1 cellular context compared by ENCODE assay signal in genomic region chr11:6612008-6612815, GRCh38.
TF ChIP-seq lines count a peak whose summit lies in the region.

TAF10 (minus strand) TSS chr11:6612216; CDS start chr11:6612189, 27 bp downstream.

TF ChIP-seq in K562, 482 proteins besides CTCF, POLR2A, EP300 and RAD21 (continued from another document):
- TF ChIP-seq ZHX1 (conservative IDR thresholded peaks at IDR 0.05; ENCODE audit: low read length) (no peak), ADNP (tag; IDR thresholded peaks at IDR 0.05) (no peak), CAMTA2 (CRISPR knock-in tag; conservative IDR thresholded peaks at IDR 0.05) (no peak), RBM15 (IDR thresholded peaks at IDR 0.05; ENCODE audit: insufficient read depth, low read length) (no peak), E2F6 (IDR thresholded peaks at IDR 0.05; ENCODE audit: borderline replicate concordance in 1 of 2, extremely low read depth in 1 of 2, insufficient read depth in 1 of 2, insufficient read length in 1 of 2, low read depth in 1 of 2, low read length in 1 of 2, poor library complexity in 1 of 2, severe bottlenecking in 1 of 2) (peak; percentile 66 to 68), CTBP1 (IDR thresholded peaks at IDR 0.05; ENCODE audit: borderline replicate concordance) (peak; percentile 68; the same call in 1 of the 2 replicates), ILF3 (IDR thresholded peaks at IDR 0.05; ENCODE audit: borderline replicate concordance) (no peak), CLOCK (CRISPR knock-in tag; IDR thresholded peaks at IDR 0.05; ENCODE audit: borderline replicate concordance) (no peak), ZC3H4 (CRISPR knock-in tag; IDR thresholded peaks at IDR 0.05; ENCODE audit: borderline replicate concordance) (no peak; the same call in 1 of the 2 replicates), ZNF583 (CRISPR knock-in tag; IDR thresholded peaks at IDR 0.05) (no peak), NR2C2 (CRISPR knock-in tag; IDR thresholded peaks at IDR 0.05) (0 out of 2 replicates have a peak, but pooled peaks have one; percentile 27), NR2C2 (tag; IDR thresholded peaks at IDR 0.05) (peak; percentile 65), NELFE (IDR thresholded peaks at IDR 0.05; ENCODE audit: insufficient read depth, insufficient read length) (no peak), NFRKB (IDR thresholded peaks at IDR 0.05; ENCODE audit: low read depth) (peak; percentile 81; the same call in 1 of the 2 replicates), ARNT (IDR thresholded peaks at IDR 0.05) (no peak), THRA (IDR thresholded peaks at IDR 0.05) (no peak), NEUROD1 (IDR thresholded peaks at IDR 0.05; ENCODE audit: borderline replicate concordance, low read depth, low read length, partially characterized antibody) (peak; percentile 45), FOXA3 (CRISPR knock-in tag; conservative IDR thresholded peaks at IDR 0.05 in 1 of 2, IDR thresholded peaks at IDR 0.05 in 1 of 2) (peak; percentile 69 to 94; a peak in 3 of 4 replicates), MCM2 (IDR thresholded peaks at IDR 0.05; ENCODE audit: low read depth) (no peak), ZC3H8 (IDR thresholded peaks at IDR 0.05) (no peak), HDAC8 (tag; IDR thresholded peaks at IDR 0.05) (no peak)
- TF ChIP-seq, protein P1, sequence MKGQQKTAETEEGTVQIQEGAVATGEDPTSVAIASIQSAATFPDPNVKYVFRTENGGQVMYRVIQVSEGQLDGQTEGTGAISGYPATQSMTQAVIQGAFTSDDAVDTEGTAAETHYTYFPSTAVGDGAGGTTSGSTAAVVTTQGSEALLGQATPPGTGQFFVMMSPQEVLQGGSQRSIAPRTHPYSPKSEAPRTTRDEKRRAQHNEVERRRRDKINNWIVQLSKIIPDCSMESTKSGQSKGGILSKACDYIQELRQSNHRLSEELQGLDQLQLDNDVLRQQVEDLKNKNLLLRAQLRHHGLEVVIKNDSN (CRISPR knock-in tag; IDR thresholded peaks at IDR 0.05), result peak; percentile 13; the same call in 1 of the 2 replicates
- TF ChIP-seq, protein P2, sequence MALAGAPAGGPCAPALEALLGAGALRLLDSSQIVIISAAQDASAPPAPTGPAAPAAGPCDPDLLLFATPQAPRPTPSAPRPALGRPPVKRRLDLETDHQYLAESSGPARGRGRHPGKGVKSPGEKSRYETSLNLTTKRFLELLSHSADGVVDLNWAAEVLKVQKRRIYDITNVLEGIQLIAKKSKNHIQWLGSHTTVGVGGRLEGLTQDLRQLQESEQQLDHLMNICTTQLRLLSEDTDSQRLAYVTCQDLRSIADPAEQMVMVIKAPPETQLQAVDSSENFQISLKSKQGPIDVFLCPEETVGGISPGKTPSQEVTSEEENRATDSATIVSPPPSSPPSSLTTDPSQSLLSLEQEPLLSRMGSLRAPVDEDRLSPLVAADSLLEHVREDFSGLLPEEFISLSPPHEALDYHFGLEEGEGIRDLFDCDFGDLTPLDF (CRISPR knock-in tag; IDR thresholded peaks at IDR 0.05), result peak; percentile 73
- TF ChIP-seq, protein P3, sequence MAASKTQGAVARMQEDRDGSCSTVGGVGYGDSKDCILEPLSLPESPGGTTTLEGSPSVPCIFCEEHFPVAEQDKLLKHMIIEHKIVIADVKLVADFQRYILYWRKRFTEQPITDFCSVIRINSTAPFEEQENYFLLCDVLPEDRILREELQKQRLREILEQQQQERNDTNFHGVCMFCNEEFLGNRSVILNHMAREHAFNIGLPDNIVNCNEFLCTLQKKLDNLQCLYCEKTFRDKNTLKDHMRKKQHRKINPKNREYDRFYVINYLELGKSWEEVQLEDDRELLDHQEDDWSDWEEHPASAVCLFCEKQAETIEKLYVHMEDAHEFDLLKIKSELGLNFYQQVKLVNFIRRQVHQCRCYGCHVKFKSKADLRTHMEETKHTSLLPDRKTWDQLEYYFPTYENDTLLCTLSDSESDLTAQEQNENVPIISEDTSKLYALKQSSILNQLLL (CRISPR knock-in tag; IDR thresholded peaks at IDR 0.05; ENCODE audit: borderline replicate concordance), result no peak
- TF ChIP-seq, protein P4, sequence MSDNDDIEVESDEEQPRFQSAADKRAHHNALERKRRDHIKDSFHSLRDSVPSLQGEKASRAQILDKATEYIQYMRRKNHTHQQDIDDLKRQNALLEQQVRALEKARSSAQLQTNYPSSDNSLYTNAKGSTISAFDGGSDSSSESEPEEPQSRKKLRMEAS (CRISPR knock-in tag; IDR thresholded peaks at IDR 0.05), result peak; percentile 83
TF ChIP-seq in K562: peak in this region for 190.
